1 cellular context compared by ENCODE assay signal in the genomic region with DNA sequence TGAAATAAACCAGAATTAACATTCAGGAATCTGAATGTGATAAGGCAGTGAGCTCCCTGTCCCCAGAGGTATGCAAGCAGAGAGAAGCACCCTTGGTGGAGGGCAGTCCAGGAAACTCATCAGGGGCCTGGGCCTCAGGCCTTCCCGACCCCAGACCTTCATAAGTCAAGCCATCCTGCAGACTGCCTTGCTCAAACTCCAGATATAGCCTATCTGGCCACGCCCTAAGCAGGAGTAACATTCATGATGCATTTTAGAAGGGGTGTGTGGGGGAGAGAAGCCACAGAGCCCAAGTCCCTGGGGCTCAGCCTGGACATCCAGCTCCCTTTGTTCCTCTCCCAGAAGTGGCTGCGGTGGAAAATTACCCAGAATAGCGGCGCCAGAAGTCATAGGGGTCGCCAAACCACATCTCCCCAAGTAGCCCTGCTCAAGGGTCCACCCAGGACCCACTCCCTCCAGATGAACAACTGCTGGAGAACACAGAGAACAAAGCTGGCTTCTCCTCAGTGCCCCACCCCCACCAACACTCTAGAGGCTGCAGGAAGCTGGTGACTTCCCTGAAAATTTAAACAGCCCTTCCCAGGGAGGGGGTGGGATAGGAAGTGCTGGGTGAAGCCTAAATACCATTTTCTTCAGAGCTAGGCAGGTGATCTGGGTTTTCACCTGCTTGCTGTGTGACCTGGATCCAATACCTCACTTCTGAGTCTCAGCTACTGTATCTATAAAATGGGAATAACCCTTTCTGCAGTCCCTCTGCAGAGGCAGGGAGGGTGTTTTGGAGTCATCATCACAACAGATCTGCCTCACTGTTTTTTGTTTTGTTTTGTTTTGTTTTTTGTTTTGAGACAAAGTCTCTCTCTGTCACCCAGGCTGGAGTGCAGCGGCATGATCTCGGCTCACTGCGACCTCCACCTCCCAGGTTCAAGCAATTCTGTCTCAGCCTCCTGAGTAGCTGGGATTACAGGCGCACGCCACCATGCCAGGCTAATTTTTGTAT.
TF ChIP-seq lines count a peak whose summit lies in the region.

No MANE protein-coding gene starts in this region.

TF ChIP-seq in HepG2, 621 proteins besides CTCF, POLR2A, EP300 and RAD21 (continued from another document and continues in another):
- TF ChIP-seq, protein P1, sequence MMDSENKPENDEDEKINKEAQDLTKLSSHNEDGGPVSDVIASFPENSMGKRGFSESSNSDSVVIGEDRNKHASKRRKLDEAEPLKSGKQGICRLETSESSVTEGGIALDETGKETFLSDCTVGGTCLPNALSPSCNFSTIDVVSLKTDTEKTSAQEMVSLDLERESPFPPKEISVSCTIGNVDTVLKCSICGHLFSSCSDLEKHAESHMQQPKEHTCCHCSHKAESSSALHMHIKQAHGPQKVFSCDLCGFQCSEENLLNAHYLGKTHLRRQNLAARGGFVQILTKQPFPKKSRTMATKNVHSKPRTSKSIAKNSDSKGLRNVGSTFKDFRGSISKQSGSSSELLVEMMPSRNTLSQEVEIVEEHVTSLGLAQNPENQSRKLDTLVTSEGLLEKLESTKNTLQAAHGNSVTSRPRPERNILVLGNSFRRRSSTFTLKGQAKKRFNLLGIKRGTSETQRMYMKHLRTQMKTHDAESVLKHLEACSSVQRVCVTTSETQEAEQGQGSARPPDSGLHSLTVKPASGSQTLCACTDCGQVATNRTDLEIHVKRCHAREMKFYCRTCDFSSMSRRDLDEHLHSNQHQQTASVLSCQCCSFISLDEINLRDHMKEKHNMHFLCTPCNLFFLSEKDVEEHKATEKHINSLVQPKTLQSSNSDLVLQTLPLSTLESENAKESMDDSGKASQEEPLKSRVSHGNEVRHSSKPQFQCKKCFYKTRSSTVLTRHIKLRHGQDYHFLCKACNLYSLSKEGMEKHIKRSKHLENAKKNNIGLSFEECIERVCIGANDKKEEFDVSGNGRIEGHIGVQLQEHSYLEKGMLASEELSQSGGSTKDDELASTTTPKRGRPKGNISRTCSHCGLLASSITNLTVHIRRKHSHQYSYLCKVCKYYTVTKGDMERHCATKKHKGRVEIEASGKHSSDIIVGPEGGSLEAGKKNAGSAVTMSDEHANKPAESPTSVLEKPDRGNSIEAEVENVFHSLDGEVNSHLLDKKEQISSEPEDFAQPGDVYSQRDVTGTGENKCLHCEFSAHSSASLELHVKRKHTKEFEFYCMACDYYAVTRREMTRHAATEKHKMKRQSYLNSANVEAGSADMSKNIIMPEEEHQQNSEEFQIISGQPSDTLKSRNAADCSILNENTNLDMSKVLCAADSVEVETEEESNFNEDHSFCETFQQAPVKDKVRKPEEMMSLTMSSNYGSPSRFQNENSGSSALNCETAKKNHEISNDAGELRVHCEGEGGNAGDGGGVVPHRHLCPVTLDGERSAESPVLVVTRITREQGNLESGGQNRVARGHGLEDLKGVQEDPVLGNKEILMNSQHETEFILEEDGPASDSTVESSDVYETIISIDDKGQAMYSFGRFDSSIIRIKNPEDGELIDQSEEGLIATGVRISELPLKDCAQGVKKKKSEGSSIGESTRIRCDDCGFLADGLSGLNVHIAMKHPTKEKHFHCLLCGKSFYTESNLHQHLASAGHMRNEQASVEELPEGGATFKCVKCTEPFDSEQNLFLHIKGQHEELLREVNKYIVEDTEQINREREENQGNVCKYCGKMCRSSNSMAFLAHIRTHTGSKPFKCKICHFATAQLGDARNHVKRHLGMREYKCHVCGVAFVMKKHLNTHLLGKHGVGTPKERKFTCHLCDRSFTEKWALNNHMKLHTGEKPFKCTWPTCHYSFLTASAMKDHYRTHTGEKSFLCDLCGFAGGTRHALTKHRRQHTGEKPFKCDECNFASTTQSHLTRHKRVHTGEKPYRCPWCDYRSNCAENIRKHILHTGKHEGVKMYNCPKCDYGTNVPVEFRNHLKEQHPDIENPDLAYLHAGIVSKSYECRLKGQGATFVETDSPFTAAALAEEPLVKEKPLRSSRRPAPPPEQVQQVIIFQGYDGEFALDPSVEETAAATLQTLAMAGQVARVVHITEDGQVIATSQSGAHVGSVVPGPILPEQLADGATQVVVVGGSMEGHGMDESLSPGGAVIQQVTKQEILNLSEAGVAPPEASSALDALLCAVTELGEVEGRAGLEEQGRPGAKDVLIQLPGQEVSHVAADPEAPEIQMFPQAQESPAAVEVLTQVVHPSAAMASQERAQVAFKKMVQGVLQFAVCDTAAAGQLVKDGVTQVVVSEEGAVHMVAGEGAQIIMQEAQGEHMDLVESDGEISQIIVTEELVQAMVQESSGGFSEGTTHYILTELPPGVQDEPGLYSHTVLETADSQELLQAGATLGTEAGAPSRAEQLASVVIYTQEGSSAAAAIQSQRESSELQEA (CRISPR knock-in tag; IDR thresholded peaks at IDR 0.05; ENCODE audit: not compliant biosample characterization): no peak
- TF ChIP-seq ZNF17 (CRISPR knock-in tag; IDR thresholded peaks at IDR 0.05) (no peak), SOX5 (CRISPR knock-in tag; IDR thresholded peaks at IDR 0.05; ENCODE audit: borderline replicate concordance) (peak; percentile 10; the same call in 1 of the 2 replicates), FOSL2 (CRISPR knock-in tag; IDR thresholded peaks at IDR 0.05) (peak; percentile 19; the same call in 1 of the 2 replicates), HCFC1 (IDR thresholded peaks at IDR 0.05; ENCODE audit: low read depth, low read length) (no peak), CBFB (CRISPR knock-in tag; IDR thresholded peaks at IDR 0.05) (0 out of 2 replicates have a peak, but pooled peaks have one; percentile 17), PITX1 (CRISPR knock-in tag; IDR thresholded peaks at IDR 0.05) (no peak), ZNF629 (CRISPR knock-in tag; conservative IDR thresholded peaks at IDR 0.05) (peak; percentile 90), MAZ (IDR thresholded peaks at IDR 0.05; ENCODE audit: borderline replicate concordance, low read depth, low read length) (peak; percentile 28; the same call in 1 of the 2 replicates), MAZ (CRISPR knock-in tag; IDR thresholded peaks at IDR 0.05; ENCODE audit: low read depth) (no peak), SRF (IDR thresholded peaks at IDR 0.05; ENCODE audit: low read depth, low read length) (no peak), SCMH1 (CRISPR knock-in tag; IDR thresholded peaks at IDR 0.05; ENCODE audit: borderline replicate concordance) (no peak), RARA (CRISPR knock-in tag; IDR thresholded peaks at IDR 0.05) (0 out of 2 replicates have a peak, but pooled peaks have one; percentile 18), TARDBP (CRISPR knock-in tag; IDR thresholded peaks at IDR 0.05) (0 out of 2 replicates have a peak, but pooled peaks have one; percentile 17), TAF1 (CRISPR knock-in tag; IDR thresholded peaks at IDR 0.05) (peak; percentile 15; the same call in 1 of the 2 replicates), ZNF546 (CRISPR knock-in tag; conservative IDR thresholded peaks at IDR 0.05) (peak; percentile 10; the same call in 1 of the 2 replicates), RCOR2 (CRISPR knock-in tag; IDR thresholded peaks at IDR 0.05) (peak; percentile 5; the same call in 1 of the 2 replicates), ZC3H4 (CRISPR knock-in tag; IDR thresholded peaks at IDR 0.05; ENCODE audit: borderline replicate concordance) (0 out of 2 replicates have a peak, but pooled peaks have one; percentile 43), ZNF768 (CRISPR knock-in tag; IDR thresholded peaks at IDR 0.05) (peak; percentile 32), EHMT2 (IDR thresholded peaks at IDR 0.05; ENCODE audit: borderline replicate concordance, low read depth, low read length) (no peak), ZBTB7B (CRISPR knock-in tag; IDR thresholded peaks at IDR 0.05) (peak; percentile 46; the same call in 1 of the 2 replicates), XRCC5 (optimal IDR thresholded peaks at IDR 0.05; ENCODE audit: low read length) (no peak), TCF12 (IDR thresholded peaks at IDR 0.05) (no peak), TCF12 (CRISPR knock-in tag; IDR thresholded peaks at IDR 0.05) (0 out of 2 replicates have a peak, but pooled peaks have one; percentile 12), AKAP8 (CRISPR knock-in tag; IDR thresholded peaks at IDR 0.05) (no peak), IKZF1 (IDR thresholded peaks at IDR 0.05) (no peak), NFYC (CRISPR knock-in tag; IDR thresholded peaks at IDR 0.05) (no peak)
- TF ChIP-seq, protein P2, sequence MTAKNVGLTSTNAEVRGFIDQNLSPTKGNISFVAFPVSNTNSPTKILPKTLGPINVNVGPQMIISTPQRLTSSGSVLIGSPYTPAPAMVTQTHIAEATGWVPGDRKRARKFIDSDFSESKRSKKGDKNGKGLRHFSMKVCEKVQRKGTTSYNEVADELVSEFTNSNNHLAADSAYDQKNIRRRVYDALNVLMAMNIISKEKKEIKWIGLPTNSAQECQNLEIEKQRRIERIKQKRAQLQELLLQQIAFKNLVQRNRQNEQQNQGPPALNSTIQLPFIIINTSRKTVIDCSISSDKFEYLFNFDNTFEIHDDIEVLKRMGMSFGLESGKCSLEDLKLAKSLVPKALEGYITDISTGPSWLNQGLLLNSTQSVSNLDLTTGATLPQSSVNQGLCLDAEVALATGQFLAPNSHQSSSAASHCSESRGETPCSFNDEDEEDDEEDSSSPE (CRISPR knock-in tag; IDR thresholded peaks at IDR 0.05): no peak
- TF ChIP-seq, protein P3, sequence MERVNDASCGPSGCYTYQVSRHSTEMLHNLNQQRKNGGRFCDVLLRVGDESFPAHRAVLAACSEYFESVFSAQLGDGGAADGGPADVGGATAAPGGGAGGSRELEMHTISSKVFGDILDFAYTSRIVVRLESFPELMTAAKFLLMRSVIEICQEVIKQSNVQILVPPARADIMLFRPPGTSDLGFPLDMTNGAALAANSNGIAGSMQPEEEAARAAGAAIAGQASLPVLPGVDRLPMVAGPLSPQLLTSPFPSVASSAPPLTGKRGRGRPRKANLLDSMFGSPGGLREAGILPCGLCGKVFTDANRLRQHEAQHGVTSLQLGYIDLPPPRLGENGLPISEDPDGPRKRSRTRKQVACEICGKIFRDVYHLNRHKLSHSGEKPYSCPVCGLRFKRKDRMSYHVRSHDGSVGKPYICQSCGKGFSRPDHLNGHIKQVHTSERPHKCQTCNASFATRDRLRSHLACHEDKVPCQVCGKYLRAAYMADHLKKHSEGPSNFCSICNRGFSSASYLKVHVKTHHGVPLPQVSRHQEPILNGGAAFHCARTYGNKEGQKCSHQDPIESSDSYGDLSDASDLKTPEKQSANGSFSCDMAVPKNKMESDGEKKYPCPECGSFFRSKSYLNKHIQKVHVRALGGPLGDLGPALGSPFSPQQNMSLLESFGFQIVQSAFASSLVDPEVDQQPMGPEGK (CRISPR knock-in tag; IDR thresholded peaks at IDR 0.05): 0 out of 2 replicates have a peak, but pooled peaks have one; percentile 44
- TF ChIP-seq, protein P4, sequence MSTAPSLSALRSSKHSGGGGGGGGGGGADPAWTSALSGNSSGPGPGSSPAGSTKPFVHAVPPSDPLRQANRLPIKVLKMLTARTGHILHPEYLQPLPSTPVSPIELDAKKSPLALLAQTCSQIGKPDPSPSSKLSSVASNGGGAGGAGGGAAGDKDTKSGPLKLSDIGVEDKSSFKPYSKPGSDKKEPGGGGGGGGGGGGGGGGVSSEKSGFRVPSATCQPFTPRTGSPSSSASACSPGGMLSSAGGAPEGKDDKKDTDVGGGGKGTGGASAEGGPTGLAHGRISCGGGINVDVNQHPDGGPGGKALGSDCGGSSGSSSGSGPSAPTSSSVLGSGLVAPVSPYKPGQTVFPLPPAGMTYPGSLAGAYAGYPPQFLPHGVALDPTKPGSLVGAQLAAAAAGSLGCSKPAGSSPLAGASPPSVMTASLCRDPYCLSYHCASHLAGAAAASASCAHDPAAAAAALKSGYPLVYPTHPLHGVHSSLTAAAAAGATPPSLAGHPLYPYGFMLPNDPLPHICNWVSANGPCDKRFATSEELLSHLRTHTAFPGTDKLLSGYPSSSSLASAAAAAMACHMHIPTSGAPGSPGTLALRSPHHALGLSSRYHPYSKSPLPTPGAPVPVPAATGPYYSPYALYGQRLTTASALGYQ (CRISPR knock-in tag; IDR thresholded peaks at IDR 0.05): no peak
- TF ChIP-seq, protein P5, sequence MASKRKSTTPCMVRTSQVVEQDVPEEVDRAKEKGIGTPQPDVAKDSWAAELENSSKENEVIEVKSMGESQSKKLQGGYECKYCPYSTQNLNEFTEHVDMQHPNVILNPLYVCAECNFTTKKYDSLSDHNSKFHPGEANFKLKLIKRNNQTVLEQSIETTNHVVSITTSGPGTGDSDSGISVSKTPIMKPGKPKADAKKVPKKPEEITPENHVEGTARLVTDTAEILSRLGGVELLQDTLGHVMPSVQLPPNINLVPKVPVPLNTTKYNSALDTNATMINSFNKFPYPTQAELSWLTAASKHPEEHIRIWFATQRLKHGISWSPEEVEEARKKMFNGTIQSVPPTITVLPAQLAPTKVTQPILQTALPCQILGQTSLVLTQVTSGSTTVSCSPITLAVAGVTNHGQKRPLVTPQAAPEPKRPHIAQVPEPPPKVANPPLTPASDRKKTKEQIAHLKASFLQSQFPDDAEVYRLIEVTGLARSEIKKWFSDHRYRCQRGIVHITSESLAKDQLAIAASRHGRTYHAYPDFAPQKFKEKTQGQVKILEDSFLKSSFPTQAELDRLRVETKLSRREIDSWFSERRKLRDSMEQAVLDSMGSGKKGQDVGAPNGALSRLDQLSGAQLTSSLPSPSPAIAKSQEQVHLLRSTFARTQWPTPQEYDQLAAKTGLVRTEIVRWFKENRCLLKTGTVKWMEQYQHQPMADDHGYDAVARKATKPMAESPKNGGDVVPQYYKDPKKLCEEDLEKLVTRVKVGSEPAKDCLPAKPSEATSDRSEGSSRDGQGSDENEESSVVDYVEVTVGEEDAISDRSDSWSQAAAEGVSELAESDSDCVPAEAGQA (IDR thresholded peaks at IDR 0.05; ENCODE audit: low read depth): 0 out of 2 replicates have a peak, but pooled peaks have one; percentile 19
- TF ChIP-seq, protein P5 (CRISPR knock-in tag; IDR thresholded peaks at IDR 0.05; ENCODE audit: borderline replicate concordance): no peak
